Comparison of ENCODE assay signal across 31 cellular contexts in genomic region chr5:60613826-60614225, GRCh38.
DNase-seq lines count a peak whose midpoint lies in the region; ATAC-seq and TF ChIP-seq lines count a peak whose summit lies in the region.
"Had no signal": no experiment of that assay in that cellular context is flagged by ENCODE, and none has a peak within 500 bp of the region (broad histone marks: within the 10 kb centered on the region; RNA-seq: fewer than 3 reads in every experiment).

No MANE protein-coding gene starts in this region.

- H3K27me3 ChIP-seq in CD4-positive, CD25-positive, alpha-beta regulatory T cell (ENCODE audit: control insufficient read depth, insufficient read depth, low read length): no peaks in the 10 kb centered on the region
- no peaks in the 10 kb centered on the region for H3K27me3 ChIP-seq in IMR-90 (ENCODE audit: control insufficient read depth, insufficient read depth, low read length)
- no peaks in the 10 kb centered on the region for H3K27me3 ChIP-seq in endodermal cell (ENCODE audit: control insufficient read depth, insufficient read depth, low read length, poor library complexity, severe bottlenecking)
- H3K27me3 ChIP-seq: BLaER1, heart right ventricle, testis, vagina had no signal

- no peaks in the 10 kb centered on the region for H3K27me3 Mint-ChIP-seq in CD4-positive, CD25-positive, alpha-beta regulatory T cell
- no peaks in the 10 kb centered on the region for H3K27me3 Mint-ChIP-seq in endodermal cell (ENCODE audit: insufficient read depth)
- H3K27me3 Mint-ChIP-seq: activated naive CD8-positive, alpha-beta T cell treated with anti-CD3 and anti-CD28 coated beads for 36 hours; activated T-helper 17 cell treated with anti-CD3 and anti-CD28 coated beads, Interleukin-2, amount 50 U/mL, for 72 hours had no signal

- no peaks in the 10 kb centered on the region for H3K36me3 Mint-ChIP-seq in CD4-positive, CD25-positive, alpha-beta regulatory T cell
- H3K36me3 Mint-ChIP-seq in endodermal cell (ENCODE audit: low read depth): peaks cover 40% of the 10 kb centered on the region

- CTCF ChIA-PET in IMR-90 (lab: Yijun Ruan, JAX): no interaction called here
- CTCF ChIA-PET in RWPE1 (lab: Yijun Ruan, JAX): no interaction called here

- H3K36me3 ChIP-seq in CD4-positive, CD25-positive, alpha-beta regulatory T cell (ENCODE audit: control insufficient read depth, insufficient read depth, low read length): no peaks in the 10 kb centered on the region
- H3K36me3 ChIP-seq in IMR-90 (ENCODE audit: control insufficient read depth, insufficient read depth, low read length): no peaks in the 10 kb centered on the region
- H3K36me3 ChIP-seq in endodermal cell (ENCODE audit: control insufficient read depth, insufficient read depth, low read length): no peaks in the 10 kb centered on the region
- H3K36me3 ChIP-seq: heart right ventricle, vagina had no signal

- no peak overlapping the region for H2BK20ac ChIP-seq in IMR-90 (ENCODE audit: low read depth, low read length)

- no peak for TF ChIP-seq RAD21 in IMR-90 (IDR thresholded peaks at IDR 0.05; ENCODE audit: low read length)

- no peak overlapping the region for H3K14ac ChIP-seq in IMR-90 (replicated peaks; ENCODE audit: low read depth, low read length)

- no peak overlapping the region for H2BK120ac ChIP-seq in IMR-90 (ENCODE audit: low read depth, low read length)

- ATAC-seq in CD4-positive, CD25-positive, alpha-beta regulatory T cell (ENCODE audit: low read depth in 2 of 2): no peak
- ATAC-seq in GM18867 (IDR thresholded peaks at IDR 0.05; ENCODE audit: unreplicated experiment) (peak; percentile 80), GM21786 (IDR thresholded peaks at IDR 0.05; ENCODE audit: unreplicated experiment) (peak; percentile 52), IMR-90 (ENCODE audit: low read depth) (no peak), GM21367 (IDR thresholded peaks at IDR 0.05; ENCODE audit: unreplicated experiment) (no peak)
- ATAC-seq: activated T-helper 17 cell treated with anti-CD3 and anti-CD28 coated beads, Interleukin-2, amount 50 U/mL, for 72 hours; heart right ventricle; left cardiac atrium; right cardiac atrium; SK-N-SH treated with all-trans-retinoic acid at 6 μM for 48 hours had no signal

- H3K4me1 ChIP-seq in CD4-positive, CD25-positive, alpha-beta regulatory T cell (ENCODE audit: control insufficient read depth, insufficient read depth, low read length, poor library complexity, severe bottlenecking): no peaks in the 10 kb centered on the region
- H3K4me1 ChIP-seq in IMR-90 (ENCODE audit: control insufficient read depth, insufficient read depth, low read length) (no peaks in the 10 kb centered on the region; the same call in 1 of the 2 replicates), endodermal cell (ENCODE audit: control insufficient read depth, insufficient read depth, low read length) (no peaks in the 10 kb centered on the region)
- H3K4me1 ChIP-seq: Caco-2, heart right ventricle, parathyroid adenoma, testis, vagina had no signal

- no peaks in the 10 kb centered on the region for H3K9me1 ChIP-seq in IMR-90 (ENCODE audit: insufficient read depth, low read length)

- H2BK5ac ChIP-seq in IMR-90 (ENCODE audit: low read depth, low read length, poor library complexity, severe bottlenecking): no peak overlapping the region

- H2AFZ ChIP-seq in IMR-90 (replicated peaks; ENCODE audit: low read length, poor library complexity): no peak overlapping the region
- H2AFZ ChIP-seq: parathyroid adenoma had no signal

- intact Hi-C loops in IMR-90 (cut with micrococcal nuclease): no loop called here

- no peaks in the 10 kb centered on the region for H3K9me3 ChIP-seq in CD4-positive, CD25-positive, alpha-beta regulatory T cell (ENCODE audit: control insufficient read depth in 2 of 2, low read length in 2 of 2)
- H3K9me3 ChIP-seq in IMR-90 (ENCODE audit: control insufficient read depth, insufficient read depth, low read length) (no peaks in the 10 kb centered on the region), endodermal cell (ENCODE audit: control insufficient read depth, low read length) (peaks cover 12% of the 10 kb centered on the region)
- H3K9me3 ChIP-seq: Caco-2, testis, vagina had no signal

- no peak overlapping the region for H3K23ac ChIP-seq in IMR-90 (ENCODE audit: low read depth, low read length)

- in situ Hi-C loops in IMR-90 (cut with MboI; ENCODE audit: low sequenced_read_pairs): no loop called here

- TF ChIP-seq POLR2A in IMR-90 (IDR thresholded peaks at IDR 0.05; ENCODE audit: low read depth, low read length): no peak

- H2AK5ac ChIP-seq in IMR-90 (ENCODE audit: low read depth, low read length): no peak overlapping the region

- peak overlapping the region in 1 of 4 donors; percentile 63 for H3K4me3 Mint-ChIP-seq in CD4-positive, CD25-positive, alpha-beta regulatory T cell
- no peak overlapping the region for H3K4me3 Mint-ChIP-seq in endodermal cell
- H3K4me3 Mint-ChIP-seq: activated naive CD8-positive, alpha-beta T cell treated with anti-CD3 and anti-CD28 coated beads for 36 hours; activated T-helper 17 cell treated with anti-CD3 and anti-CD28 coated beads, Interleukin-2, amount 50 U/mL, for 72 hours had no signal

- H3K4ac ChIP-seq in IMR-90 (ENCODE audit: low read depth, low read length): no peak overlapping the region

- H3K56ac ChIP-seq in IMR-90 (ENCODE audit: extremely low read depth, insufficient read depth, low read length): no peak overlapping the region

- no peaks in the 10 kb centered on the region; a peak in 1 of 4 replicates for H3K79me1 ChIP-seq in IMR-90 (ENCODE audit: low read depth in 1 of 2, low read length in 2 of 2)

- H3K27ac Mint-ChIP-seq in CD4-positive, CD25-positive, alpha-beta regulatory T cell: no peak overlapping the region
- H3K27ac Mint-ChIP-seq in endodermal cell: no peak overlapping the region
- H3K27ac Mint-ChIP-seq: activated naive CD8-positive, alpha-beta T cell treated with anti-CD3 and anti-CD28 coated beads for 36 hours; activated T-helper 17 cell treated with anti-CD3 and anti-CD28 coated beads, Interleukin-2, amount 50 U/mL, for 72 hours had no signal

- no CpG with 5 or more reads among the region's 1 CpG for WGBS in IMR-90 (ENCODE audit: extremely low coverage in 2 of 2, insufficient read length in 1 of 2), 2 experiments
- 83 to 86% methylated on average over 1 of the region's 1 CpG for WGBS in endodermal cell (ENCODE audit: insufficient coverage in 1 of 2, insufficient read length in 1 of 2), 2 experiments

- peak overlapping the region in 1 of 2 experiments; percentile 25; a peak in 1 of 4 replicates for H4K8ac ChIP-seq in IMR-90 (ENCODE audit: low read depth in 2 of 2, low read length in 2 of 2)

- no peak overlapping the region for H3K18ac ChIP-seq in IMR-90 (ENCODE audit: low read depth, low read length)

- no peaks in the 10 kb centered on the region for H4K20me1 ChIP-seq in IMR-90 (ENCODE audit: insufficient read depth, low read length)
- H4K20me1 ChIP-seq: BLaER1 had no signal

- peaks cover 0 to 12% (median 4%) of the 10 kb centered on the region in 7 donors for H3K9me3 Mint-ChIP-seq in CD4-positive, CD25-positive, alpha-beta regulatory T cell
- H3K9me3 Mint-ChIP-seq in endodermal cell: peaks cover 37% of the 10 kb centered on the region
- H3K9me3 Mint-ChIP-seq: activated T-helper 17 cell treated with anti-CD3 and anti-CD28 coated beads, Interleukin-2, amount 50 U/mL, for 72 hours had no signal

- POLR2A ChIA-PET in IMR-90 (lab: Charles Lee; ENCODE audit: unreplicated experiment) (no interaction called here), RWPE1 (lab: Yijun Ruan, JAX; ENCODE audit: low non-redundant PET) (no interaction called here)

- dilution Hi-C loops in IMR-90 (cut with HindIII; ENCODE audit: low sequenced_read_pairs, unreplicated experiment): no loop called here

- TF ChIP-seq CTCF in IMR-90 (conservative IDR thresholded peaks at IDR 0.05; ENCODE audit: low read depth, low read length): no peak
- TF ChIP-seq CTCF in RWPE1 (conservative IDR thresholded peaks at IDR 0.05; ENCODE audit: low read depth): no peak
- TF ChIP-seq CTCF in endodermal cell (conservative IDR thresholded peaks at IDR 0.05): no peak

- H3K4me1 Mint-ChIP-seq in CD4-positive, CD25-positive, alpha-beta regulatory T cell: peaks cover 0 to 17% (median 0%) of the 10 kb centered on the region in 4 donors
- H3K4me1 Mint-ChIP-seq in endodermal cell: no peaks in the 10 kb centered on the region
- H3K4me1 Mint-ChIP-seq: activated T-helper 17 cell treated with anti-CD3 and anti-CD28 coated beads, Interleukin-2, amount 50 U/mL, for 72 hours had no signal

- H3K4me2 ChIP-seq in IMR-90 (ENCODE audit: low read depth, low read length): peak overlapping the region; percentile 57; the same call in 1 of the 2 replicates
- H3K4me2 ChIP-seq: BLaER1 had no signal

- peak overlapping the region; percentile 23 for H3K4me3 ChIP-seq in CD4-positive, CD25-positive, alpha-beta regulatory T cell (ENCODE audit: low read depth, low read length)
- H3K4me3 ChIP-seq in IMR-90 (ENCODE audit: insufficient read depth, low read depth, low read length) (no peak overlapping the region), endodermal cell (ENCODE audit: low read length) (no peak overlapping the region)
- H3K4me3 ChIP-seq: BLaER1, heart right ventricle, testis, vagina had no signal

- H4K91ac ChIP-seq in IMR-90 (ENCODE audit: insufficient read depth, low read depth, low read length): no peak overlapping the region

- no peak overlapping the region for H4K5ac ChIP-seq in IMR-90 (ENCODE audit: low read depth, low read length)

- no peak overlapping the region for H2BK15ac ChIP-seq in IMR-90 (ENCODE audit: low read depth, low read length)

- BruUV-seq in IMR-90 (replicated peaks; lab: Mats Ljungman, UMichigan): no TSS peak

- H3K9ac ChIP-seq in IMR-90 (ENCODE audit: low read depth, low read length): no peak overlapping the region
- H3K9ac ChIP-seq in endodermal cell (ENCODE audit: extremely low read depth, low read length, poor library complexity, severe bottlenecking): no peak overlapping the region
- H3K9ac ChIP-seq: BLaER1, parathyroid adenoma had no signal

- H2AK9ac ChIP-seq in IMR-90 (replicated peaks; ENCODE audit: low read depth, low read length, poor library complexity): no peak overlapping the region

- H3K27ac ChIP-seq in CD4-positive, CD25-positive, alpha-beta regulatory T cell (ENCODE audit: insufficient read depth, low read length, poor library complexity, severe bottlenecking): no peak overlapping the region
- H3K27ac ChIP-seq in IMR-90 (ENCODE audit: insufficient read depth, low read length): no peak overlapping the region
- H3K27ac ChIP-seq in RWPE1: no peak overlapping the region
- H3K27ac ChIP-seq in endodermal cell (ENCODE audit: low read depth, low read length): no peak overlapping the region
- H3K27ac ChIP-seq: BLaER1, heart right ventricle, HL-60, parathyroid adenoma, testis, vagina, VCaP had no signal

- peak in 1 of 3 donors; percentile 22 for DNase-seq in CD4-positive, CD25-positive, alpha-beta regulatory T cell
- no peak for DNase-seq in IMR-90
- DNase-seq in RWPE1 (ENCODE audit: low spot score): no peak
- DNase-seq in HCEC 1CT: no peak
- DNase-seq in endodermal cell: no peak
- DNase-seq: activated CD4-positive, alpha-beta T cell treated with anti-CD3 and anti-CD28 coated beads, Interleukin-2, amount 50 U/mL, for 1 hour; activated CD8-positive, alpha-beta memory T cell treated with anti-CD3 and anti-CD28 coated beads, Interleukin-2, amount 50 U/mL, for 48 hours; activated naive CD8-positive, alpha-beta T cell treated with anti-CD3 and anti-CD28 coated beads for 36 hours; Caco-2; central memory CD4-positive, alpha-beta T cell; DND-41; heart right ventricle; left cardiac atrium; mammary epithelial cell; NCI-H1048; NCI-H187; NCI-H69; right cardiac atrium; stimulated activated CD4-positive, alpha-beta T cell treated with anti-CD3 and anti-CD28 coated beads, Interleukin-4, amount 100 ng/mL, for 24 hours; stimulated activated naive CD4-positive, alpha-beta T cell; testis had no signal

Comparison
In these comparisons a context has a peak if more than half of its experiments do, and no peak if none do; other contexts are left out.
1. ATAC-seq: peak in GM18867 (single experiment) and GM21786 (single experiment); none in CD4-positive, CD25-positive, alpha-beta regulatory T cell (0 of 2), IMR-90 (single experiment) and GM21367 (single experiment).